ENCODE assay signal across 8 cellular contexts in the genomic region with DNA sequence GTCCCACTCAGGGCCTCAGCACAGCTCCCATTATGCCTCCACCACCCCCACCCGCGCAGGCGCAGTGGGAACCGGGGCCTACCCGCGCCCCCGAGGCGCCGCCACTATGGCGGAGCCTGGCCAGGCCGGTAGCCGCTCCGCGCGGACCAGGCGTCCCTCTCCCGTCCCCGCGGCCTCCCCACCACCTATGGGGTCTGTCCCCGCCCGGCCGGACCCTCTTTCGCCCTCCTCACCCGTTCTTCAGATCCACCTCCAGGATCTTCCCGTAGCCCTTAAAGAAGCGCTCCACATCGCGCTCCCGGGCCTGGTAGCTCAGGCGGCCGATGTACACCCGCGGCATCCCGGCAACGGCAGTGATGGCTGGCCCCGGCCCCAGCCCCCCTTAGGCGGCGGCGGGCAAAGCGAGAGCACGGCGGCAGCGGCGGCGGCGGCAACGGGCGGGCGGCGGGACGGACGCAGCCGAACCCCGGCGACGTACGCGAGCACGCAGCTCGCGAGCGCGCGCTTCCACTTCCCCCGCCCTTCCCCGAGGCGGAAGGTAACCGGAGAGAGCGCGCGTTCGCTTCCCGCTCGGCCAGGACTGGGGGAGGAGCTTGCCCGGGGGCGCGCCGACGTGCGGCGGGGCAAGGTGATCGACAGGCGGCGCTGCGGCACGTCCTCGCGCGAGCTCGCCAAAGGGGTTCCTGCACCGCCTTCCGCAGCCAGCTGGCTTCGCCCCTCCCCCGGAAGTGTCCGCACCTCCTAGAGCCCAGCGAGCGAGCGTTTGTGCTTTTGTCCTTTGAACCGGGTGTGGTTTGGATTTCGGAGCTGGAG. TPM values are rescaled to one million over a fixed set of nuclear protein-coding genes. Genes with fewer than 3 reads are reported as not detected.
DNase-seq lines count a peak whose midpoint lies in the region; ATAC-seq, FAIRE-seq and TF ChIP-seq lines count a peak whose summit lies in the region.

Gene SRSF4, minus strand, starts transcription at position 488 of the 813 bp plus-strand sequence. Its CDS starts 148 bp downstream, at position 340.

- H3K27ac ChIP-seq in BLaER1 = peak within 1 kb of the TSS; percentile 100

- no peaks in the 10 kb centered on the region for H3K27me3 Mint-ChIP-seq in activated CD4-positive, alpha-beta T cell treated with anti-CD3 and anti-CD28 coated beads for 36 hours

- H3K36me3 Mint-ChIP-seq in activated CD4-positive, alpha-beta T cell treated with anti-CD3 and anti-CD28 coated beads for 36 hours (ENCODE audit: low read depth) = peaks cover 39% of the 10 kb centered on the region

- H3K9me3 ChIP-seq in BLaER1 = no peaks in the 10 kb centered on the region

- H3K4me1 Mint-ChIP-seq in activated CD4-positive, alpha-beta T cell treated with anti-CD3 and anti-CD28 coated beads for 36 hours = peaks cover 39% of the 10 kb centered on the region

- ATAC-seq in HG03457 (IDR thresholded peaks at IDR 0.05; ENCODE audit: unreplicated experiment) = peak; percentile 78
- peak; percentile 91 for ATAC-seq in activated CD4-positive, alpha-beta T cell treated with anti-CD3 and anti-CD28 coated beads for 36 hours

- H3K4me3 ChIP-seq in BLaER1 = peak within 1 kb of the TSS; percentile 94
- H3K4me3 ChIP-seq in choroid plexus epithelial cell (ENCODE audit: low read depth, low read length) = peak within 1 kb of the TSS; percentile 97
- peak within 1 kb of the TSS; percentile 99 for H3K4me3 ChIP-seq in kidney epithelial cell (ENCODE audit: low read depth, low read length)

- H4K20me1 ChIP-seq in BLaER1 = peaks cover 47% of the 10 kb centered on the region

- H3K36me3 ChIP-seq in BLaER1 = peaks cover 22% of the 10 kb centered on the region
- peaks cover 1% of the 10 kb centered on the region for H3K36me3 ChIP-seq in kidney epithelial cell (ENCODE audit: control insufficient read depth, insufficient read depth, low read length)

- peak within 1 kb of the TSS; percentile 99 for H3K27ac Mint-ChIP-seq in activated CD4-positive, alpha-beta T cell treated with anti-CD3 and anti-CD28 coated beads for 36 hours

- H3K9ac ChIP-seq in BLaER1 = peak within 1 kb of the TSS; percentile 100

- H3K4me1 ChIP-seq in BLaER1 = peaks cover 48% of the 10 kb centered on the region

- POLR2A ChIA-PET in activated CD4-positive, alpha-beta T cell treated with anti-CD3 and anti-CD28 coated beads for 36 hours (lab: Charles Lee) = interaction anchor here (0.6 to 2.1 kb wide), 15 partner anchors 11 to 1537 kb away, joined by 3 to 15 read pairs (median 7); partner anchors contain the start of genes EPB41, MECR, RNU11 and TAF12

- CTCF ChIA-PET in activated CD4-positive, alpha-beta T cell treated with anti-CD3 and anti-CD28 coated beads for 36 hours (lab: Charles Lee) = interaction anchor here (0.7 to 2.9 kb wide), 21 partner anchors 10 to 1601 kb away, joined by 3 to 33 read pairs (median 3); partner anchors contain the start of genes GMEB1 and YTHDF2

- TF ChIP-seq CTCF in choroid plexus epithelial cell (conservative IDR thresholded peaks at IDR 0.05; ENCODE audit: low read depth, low read length) = peak; percentile 39
- peak; percentile 57 for TF ChIP-seq CTCF in kidney epithelial cell (IDR thresholded peaks at IDR 0.05; ENCODE audit: insufficient read depth, low read length, poor library complexity, severe bottlenecking)

- FAIRE-seq in GM19239 (lab: Jason Lieb, UNC) = peak; percentile 97

- DNase-seq in GM19239 (ENCODE audit: insufficient read length, low spot score) (peak; percentile 98), NCI-H524 (lab: John Stamatoyannopoulos, UW) (peak; percentile 91 to 97), choroid plexus epithelial cell (ENCODE audit: low read depth) (peak; percentile 99), kidney epithelial cell (ENCODE audit: low read depth) (peak; percentile 87)
- DNase-seq in activated CD4-positive, alpha-beta T cell treated with anti-CD3 and anti-CD28 coated beads for 36 hours = peak; percentile 100
- DNase-seq in stimulated activated CD4-positive, alpha-beta T cell treated with anti-CD3 and anti-CD28 coated beads, Interleukin-15, amount 100 ng/mL, for 48 hours (ENCODE audit: low read depth in 2 of 2) = peak; percentile 96 to 99

- no peaks in the 10 kb centered on the region for H3K9me3 Mint-ChIP-seq in activated CD4-positive, alpha-beta T cell treated with anti-CD3 and anti-CD28 coated beads for 36 hours (ENCODE audit: low read depth)

- peak within 1 kb of the TSS; percentile 87 for H3K4me3 Mint-ChIP-seq in activated CD4-positive, alpha-beta T cell treated with anti-CD3 and anti-CD28 coated beads for 36 hours

- H3K27me3 ChIP-seq in BLaER1 (no peaks in the 10 kb centered on the region), kidney epithelial cell (ENCODE audit: control insufficient read depth, insufficient read depth, low read length) (no peaks in the 10 kb centered on the region)

- intact Hi-C loops in activated CD4-positive, alpha-beta T cell treated with anti-CD3 and anti-CD28 coated beads for 36 hours (cut with DNase I, micrococcal nuclease) = loop anchor here (1.0 to 5.0 kb wide), 22 partner anchors 21 to 1883 kb away; partner anchors contain the start of genes EPB41 (in 1 of the 2), GMEB1 (in 1 of the 2), MECR (in 1 of the 2) and MED18 (in 1 of the 2)

- peak within 1 kb of the TSS; percentile 94 for H3K4me2 ChIP-seq in BLaER1

RNA-seq across cellular contexts. Expression of gene SRSF4, which starts in this region (rescaled TPM):
- total RNA-seq in activated CD4-positive, alpha-beta T cell treated with anti-CD3 and anti-CD28 coated beads for 36 hours = 100 to 1,000 TPM; 129 to 147 TPM
- 30.0 and 40.2 TPM in 2 replicates for total RNA-seq in kidney epithelial cell

Comparison
In these comparisons a context has a peak if more than half of its experiments do, and no peak if none do; other contexts are left out.
1. Peak in every context shown above with its lines: DNase-seq, ATAC-seq, H3K4me3 ChIP-seq and H3K27ac ChIP-seq.